35 cellular contexts compared by ENCODE assay signal in genomic region chr15:50624616-50625168, GRCh38.
DNase-seq lines count a peak whose midpoint lies in the region; ATAC-seq and TF ChIP-seq lines count a peak whose summit lies in the region.
"Had no signal": no experiment of that assay in that cellular context is flagged by ENCODE, and none has a peak within 500 bp of the region (broad histone marks: within the 10 kb centered on the region; RNA-seq: fewer than 3 reads in every experiment).

No MANE protein-coding gene starts in this region.

- no peaks in the 10 kb centered on the region for H3K27me3 Mint-ChIP-seq in activated naive CD8-positive, alpha-beta T cell
- no peaks in the 10 kb centered on the region for H3K27me3 Mint-ChIP-seq in activated naive CD8-positive, alpha-beta T cell treated with anti-CD3 and anti-CD28 coated beads, Interleukin-2, amount 50 U/mL, for 24 hours
- H3K27me3 Mint-ChIP-seq in stimulated activated naive B cell treated with anti-CD40 and anti-IgM and Interleukin-4, amounts not matched to agents 10 μg/mL and 1 μg/mL and 100 μg/mL, for 72 hours: no peaks in the 10 kb centered on the region
- H3K27me3 Mint-ChIP-seq: naive B cell, T-cell had no signal

- H3K36me3 Mint-ChIP-seq in activated naive CD8-positive, alpha-beta T cell: peaks cover 8% of the 10 kb centered on the region
- peaks cover 40% of the 10 kb centered on the region for H3K36me3 Mint-ChIP-seq in activated naive CD8-positive, alpha-beta T cell treated with anti-CD3 and anti-CD28 coated beads, Interleukin-2, amount 50 U/mL, for 24 hours (ENCODE audit: low read depth)
- H3K36me3 Mint-ChIP-seq in stimulated activated naive B cell treated with anti-CD40 and anti-IgM and Interleukin-4, amounts not matched to agents 10 μg/mL and 1 μg/mL and 100 μg/mL, for 72 hours: peaks cover 29 to 39% of the 10 kb centered on the region in 2 donors

- peak overlapping the region; percentile 66 for H3K27ac Mint-ChIP-seq in activated naive CD8-positive, alpha-beta T cell
- no peak overlapping the region for H3K27ac Mint-ChIP-seq in activated naive CD8-positive, alpha-beta T cell treated with anti-CD3 and anti-CD28 coated beads, Interleukin-2, amount 50 U/mL, for 24 hours
- H3K27ac Mint-ChIP-seq in stimulated activated naive B cell treated with anti-CD40 and anti-IgM and Interleukin-4, amounts not matched to agents 10 μg/mL and 1 μg/mL and 100 μg/mL, for 72 hours: peak overlapping the region; percentile 20

- H4K20me1 ChIP-seq in Karpas-422 (ENCODE audit: insufficient read depth, low read depth, low read length): no peaks in the 10 kb centered on the region

- H3K4me1 Mint-ChIP-seq in activated naive CD8-positive, alpha-beta T cell (ENCODE audit: low read depth): peaks cover 11% of the 10 kb centered on the region
- peaks cover 8% of the 10 kb centered on the region for H3K4me1 Mint-ChIP-seq in activated naive CD8-positive, alpha-beta T cell treated with anti-CD3 and anti-CD28 coated beads, Interleukin-2, amount 50 U/mL, for 24 hours
- peaks cover 0 to 2% of the 10 kb centered on the region in 2 donors for H3K4me1 Mint-ChIP-seq in stimulated activated naive B cell treated with anti-CD40 and anti-IgM and Interleukin-4, amounts not matched to agents 10 μg/mL and 1 μg/mL and 100 μg/mL, for 72 hours
- H3K4me1 Mint-ChIP-seq: naive B cell, T-cell had no signal

- no peaks in the 10 kb centered on the region for H3K9me3 ChIP-seq in SK-N-MC (ENCODE audit: low read depth, low read length)
- H3K9me3 ChIP-seq in Karpas-422 (ENCODE audit: low read length): no peaks in the 10 kb centered on the region
- H3K9me3 ChIP-seq: BLaER1 treated with 17β-estradiol and CSF1 and Interleukin-3, amounts not matched to agents 10 nM and 100 nM; breast epithelium; colonic mucosa; gastroesophageal sphincter; SJSA1; transverse colon had no signal

- H3K4me3 Mint-ChIP-seq in activated naive CD8-positive, alpha-beta T cell: no peak overlapping the region
- no peak overlapping the region for H3K4me3 Mint-ChIP-seq in activated naive CD8-positive, alpha-beta T cell treated with anti-CD3 and anti-CD28 coated beads, Interleukin-2, amount 50 U/mL, for 24 hours
- no peak overlapping the region for H3K4me3 Mint-ChIP-seq in stimulated activated naive B cell treated with anti-CD40 and anti-IgM and Interleukin-4, amounts not matched to agents 10 μg/mL and 1 μg/mL and 100 μg/mL, for 72 hours
- H3K4me3 Mint-ChIP-seq: naive B cell, T-cell had no signal

- ATAC-seq in activated naive CD8-positive, alpha-beta T cell treated with anti-CD3 and anti-CD28 coated beads, Interleukin-2, amount 50 U/mL, for 24 hours: no peak
- no peak for ATAC-seq in stimulated activated naive B cell treated with anti-CD40 and anti-IgM and Interleukin-4, amounts not matched to agents 10 μg/mL and 1 μg/mL and 100 μg/mL, for 72 hours (replicated peaks)
- ATAC-seq: gastroesophageal sphincter, HCT116, left lobe of liver, T-cell had no signal

- H3K4me3 ChIP-seq in SK-N-MC (no peak overlapping the region), fibroblast of pulmonary artery (replicated peaks; ENCODE audit: low read depth, low read length) (no peak overlapping the region), Karpas-422 (ENCODE audit: low read length) (no peak overlapping the region)
- H3K4me3 ChIP-seq: BLaER1 treated with 17β-estradiol and CSF1 and Interleukin-3, amounts not matched to agents 10 nM and 100 nM; breast epithelium; colonic mucosa; gastroesophageal sphincter; SJSA1; transverse colon had no signal

- H3K4me2 ChIP-seq in Karpas-422 (ENCODE audit: low read depth, low read length, poor library complexity, severe bottlenecking): no peak overlapping the region
- H3K4me2 ChIP-seq: BLaER1 treated with 17β-estradiol and CSF1 and Interleukin-3, amounts not matched to agents 10 nM and 100 nM had no signal

- H3K79me2 ChIP-seq in Karpas-422 (ENCODE audit: low read length): 0 out of 2 replicates have a peak, but pooled peaks cover 5% of the 10 kb centered on the region

- H3K27ac ChIP-seq in SK-N-MC (0 out of 2 replicates have a peak overlapping the region, but pooled peaks have one; percentile 15), Karpas-422 (ENCODE audit: low read length) (no peak overlapping the region)
- H3K27ac ChIP-seq: BLaER1 treated with 17β-estradiol and CSF1 and Interleukin-3, amounts not matched to agents 10 nM and 100 nM; breast epithelium; colonic mucosa; gastroesophageal sphincter; SJSA1; transverse colon had no signal

- no peaks in the 10 kb centered on the region for H3K27me3 ChIP-seq in Karpas-422 (ENCODE audit: low read length)
- H3K27me3 ChIP-seq: BLaER1 treated with 17β-estradiol and CSF1 and Interleukin-3, amounts not matched to agents 10 nM and 100 nM; breast epithelium; colonic mucosa; gastroesophageal sphincter; SJSA1; transverse colon had no signal

- H3K4me1 ChIP-seq in Karpas-422 (ENCODE audit: low read length): no peaks in the 10 kb centered on the region
- H3K4me1 ChIP-seq: BLaER1 treated with 17β-estradiol and CSF1 and Interleukin-3, amounts not matched to agents 10 nM and 100 nM; breast epithelium; colonic mucosa; transverse colon had no signal

- H3K36me3 ChIP-seq in SK-N-MC (ENCODE audit: insufficient read depth, low read length) (peaks cover 59% of the 10 kb centered on the region), Karpas-422 (ENCODE audit: insufficient read depth, low read length) (peaks cover 32% of the 10 kb centered on the region; the same call in 1 of the 2 replicates)
- H3K36me3 ChIP-seq: breast epithelium, colonic mucosa had no signal

- TF ChIP-seq CTCF in fibroblast of pulmonary artery (IDR thresholded peaks at IDR 0.05; ENCODE audit: low read length, missing control alignments): no peak

- no peaks in the 10 kb centered on the region for H3K9me2 ChIP-seq in Karpas-422 (replicated peaks; ENCODE audit: insufficient read depth, low read length)

- DNase-seq in activated naive CD8-positive, alpha-beta T cell treated with anti-CD3 and anti-CD28 coated beads, Interleukin-2, amount 50 U/mL, for 24 hours: no peak
- DNase-seq in SK-N-MC (ENCODE audit: low read depth, low spot score) (no peak), fibroblast of pulmonary artery (ENCODE audit: low read depth) (peak; percentile 16), DMS153 treated with DMSO at 0.1 percent for 48 hours (lab: John Stamatoyannopoulos, UW; ENCODE audit: unreplicated experiment) (no peak), NCI-H748 treated with DMSO at 0.1 percent for 48 hours (lab: John Stamatoyannopoulos, UW) (no peak), Karpas-422 (no peak)
- no peak for DNase-seq in stimulated activated naive B cell treated with anti-CD40 and anti-IgM and Interleukin-4, amounts not matched to agents 10 μg/mL and 1 μg/mL and 100 μg/mL, for 72 hours
- DNase-seq: activated CD4-positive, CD25-positive, alpha-beta regulatory T cell treated with anti-CD3 and anti-CD28 coated beads, Interleukin-2, amount 50 U/mL, for 72 hours; activated gamma-delta T cell treated with Interleukin-2 at 50 U/mL for 16 hours; amniotic stem cell; colonic mucosa; COR-L47; effector memory CD4-positive, alpha-beta T cell; GF-D8; KG1; MM.1S; naive B cell; NCI-H1417; NCI-H2081 treated with DMSO at 0.1 percent for 48 hours; NCI-H345; NCI-H82; occipital lobe; RPMI8226; small intestine; stimulated activated CD4-positive, alpha-beta T cell treated with anti-CD3 and anti-CD28 coated beads, Interleukin-1b, Interleukin-23, amount 100 ng/mL, for 48 hours; stimulated activated CD8-positive, alpha-beta memory T cell treated with anti-CD3 and anti-CD28 coated beads, Interleukin-4, amount 100 ng/mL, for 48 hours; T-cell; transverse colon had no signal

- no peak overlapping the region for H2AFZ ChIP-seq in Karpas-422 (ENCODE audit: low read length)

- H3K9ac ChIP-seq in SK-N-MC (ENCODE audit: insufficient read length) (no peak overlapping the region), Karpas-422 (ENCODE audit: low read length) (no peak overlapping the region)
- H3K9ac ChIP-seq: BLaER1 treated with 17β-estradiol and CSF1 and Interleukin-3, amounts not matched to agents 10 nM and 100 nM had no signal

- H3K9me3 Mint-ChIP-seq in activated naive CD8-positive, alpha-beta T cell (ENCODE audit: low read depth): no peaks in the 10 kb centered on the region
- H3K9me3 Mint-ChIP-seq in activated naive CD8-positive, alpha-beta T cell treated with anti-CD3 and anti-CD28 coated beads, Interleukin-2, amount 50 U/mL, for 24 hours: no peaks in the 10 kb centered on the region
- H3K9me3 Mint-ChIP-seq in stimulated activated naive B cell treated with anti-CD40 and anti-IgM and Interleukin-4, amounts not matched to agents 10 μg/mL and 1 μg/mL and 100 μg/mL, for 72 hours: no peaks in the 10 kb centered on the region
- H3K9me3 Mint-ChIP-seq: naive B cell, T-cell had no signal
